ENCODE assay signal across 16 cellular contexts in genomic region chr22:30857791-30858190, GRCh38.
"Had no signal": no experiment of that assay in that cellular context is flagged by ENCODE, and none has a peak within 500 bp of the region (broad histone marks: within the 10 kb centered on the region; RNA-seq: fewer than 3 reads in every experiment).

No MANE protein-coding gene starts in this region.

- H3K9me3 ChIP-seq: thoracic aorta, upper lobe of right lung had no signal

- DNase-seq: activated CD4-positive, alpha-beta T cell treated with anti-CD3 and anti-CD28 coated beads, Interleukin-2, amount 50 U/mL, for 1 hour; activated CD4-positive, CD25-positive, alpha-beta regulatory T cell treated with anti-CD3 and anti-CD28 coated beads, Interleukin-2, amount 50 U/mL, for 72 hours; activated CD8-positive, alpha-beta T cell treated with anti-CD3 and anti-CD28 coated beads, Interleukin-2, amount 10 ng/mL, durations not matched to agents 7 days and 5 days; activated naive CD4-positive, alpha-beta T cell treated with anti-CD3 and anti-CD28 coated beads, Interleukin-2, amount 10 ng/mL, durations not matched to agents 7 days and 5 days; cerebellar nuclear complex; foreskin keratinocyte; kidney glomerular epithelial cell; left ventricle myocardium inferior; nucleus accumbens; stimulated activated CD4-positive, alpha-beta T cell treated with anti-CD3 and anti-CD28 coated beads, Interleukin-2, amount 100 ng/mL, for 48 hours; stimulated activated CD8-positive, alpha-beta memory T cell treated with anti-CD3 and anti-CD28 coated beads, Interleukin-4, amount 100 ng/mL, for 48 hours; stimulated activated naive B cell treated with anti-CD40 and anti-IgM and Interleukin-4, amounts not matched to agents 10 μg/mL and 1 μg/mL and 100 μg/mL, for 72 hours; T-helper 1 cell; upper lobe of right lung; WERI-Rb-1 had no signal

- H3K27me3 ChIP-seq: foreskin keratinocyte, upper lobe of right lung had no signal

- H3K36me3 ChIP-seq: left ventricle myocardium inferior, thoracic aorta, upper lobe of right lung, WERI-Rb-1 had no signal

- H3K4me1 ChIP-seq: foreskin keratinocyte, left ventricle myocardium inferior, upper lobe of right lung had no signal

- ATAC-seq: activated CD8-positive, alpha-beta T cell treated with anti-CD3 and anti-CD28 coated beads, Interleukin-2, amount 10 ng/mL, durations not matched to agents 7 days and 5 days; foreskin keratinocyte; stimulated activated naive B cell treated with anti-CD40 and anti-IgM and Interleukin-4, amounts not matched to agents 10 μg/mL and 1 μg/mL and 100 μg/mL, for 72 hours; upper lobe of right lung had no signal

- H3K4me3 ChIP-seq: left ventricle myocardium inferior, thoracic aorta, upper lobe of right lung had no signal

- H3K27ac ChIP-seq: foreskin keratinocyte, left ventricle myocardium inferior, thoracic aorta, upper lobe of right lung, WERI-Rb-1 had no signal
